1 cellular context compared by ENCODE assay signal in genomic region chr3:14117468-14118399, GRCh38.
TF ChIP-seq lines count a peak whose summit lies in the region.

No MANE protein-coding gene starts in this region.

TF ChIP-seq in HepG2, 621 proteins besides CTCF, POLR2A, EP300 and RAD21:
- TF ChIP-seq PCBP2 (optimal IDR thresholded peaks at IDR 0.05; ENCODE audit: low read depth, low read length, poor library complexity, severe bottlenecking) = no peak
- TF ChIP-seq TIGD3 (CRISPR knock-in tag; IDR thresholded peaks at IDR 0.05; ENCODE audit: borderline replicate concordance) = no peak
- no peak for TF ChIP-seq PLSCR1 (CRISPR knock-in tag; IDR thresholded peaks at IDR 0.05; ENCODE audit: borderline replicate concordance)
- no peak for TF ChIP-seq MAFF (IDR thresholded peaks at IDR 0.05; ENCODE audit: low read depth, low read length)
- TF ChIP-seq IRF1 (CRISPR knock-in tag; IDR thresholded peaks at IDR 0.05; ENCODE audit: low read depth) = no peak
- TF ChIP-seq NFIB (CRISPR knock-in tag; IDR thresholded peaks at IDR 0.05; ENCODE audit: borderline replicate concordance) = no peak
- TF ChIP-seq AFF4 (CRISPR knock-in tag; IDR thresholded peaks at IDR 0.05) = no peak
- TF ChIP-seq ZNF546 (CRISPR knock-in tag; conservative IDR thresholded peaks at IDR 0.05) = no peak
- no peak for TF ChIP-seq XBP1 (CRISPR knock-in tag; IDR thresholded peaks at IDR 0.05)
- TF ChIP-seq ZNF225 (CRISPR knock-in tag; IDR thresholded peaks at IDR 0.05) = no peak
- no peak for TF ChIP-seq FOXA1 (IDR thresholded peaks at IDR 0.05)
- TF ChIP-seq FOXA1 (CRISPR knock-in tag; IDR thresholded peaks at IDR 0.05) = no peak
- TF ChIP-seq ARNT (IDR thresholded peaks at IDR 0.05) = no peak
- no peak for TF ChIP-seq GTF3A (CRISPR knock-in tag; conservative IDR thresholded peaks at IDR 0.05)
- no peak for TF ChIP-seq ZNF687 (CRISPR knock-in tag; IDR thresholded peaks at IDR 0.05)
TF ChIP-seq in HepG2: peak in this region for 0.
